ENCODE assay signal across 9 cellular contexts in the genomic region with DNA sequence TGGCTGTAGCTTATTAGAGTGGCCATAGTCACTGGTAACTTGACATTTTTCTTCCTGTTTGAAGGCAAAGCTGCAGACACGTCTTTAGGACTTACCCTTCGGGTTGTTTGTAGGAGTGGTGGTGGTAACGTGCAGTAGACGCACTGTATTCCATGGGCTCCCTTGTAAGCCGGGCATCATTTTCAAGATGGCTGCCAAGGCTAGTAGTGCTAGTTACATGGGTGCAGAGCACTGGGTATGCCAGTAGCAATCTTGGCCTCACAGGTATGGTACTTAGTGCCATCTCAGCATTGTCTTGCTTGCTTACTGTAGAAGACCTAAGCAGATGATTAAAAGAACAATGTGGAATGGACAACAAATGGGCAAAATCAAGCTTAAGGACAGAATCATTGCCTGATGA. TPM values are rescaled to one million over a fixed set of nuclear protein-coding genes. Genes with fewer than 3 reads are reported as not detected.
DNase-seq lines count a peak whose midpoint lies in the region; ATAC-seq and TF ChIP-seq lines count a peak whose summit lies in the region.
"Had no signal": no experiment of that assay in that cellular context is flagged by ENCODE, and none has a peak within 500 bp of the region (broad histone marks: within the 10 kb centered on the region; RNA-seq: fewer than 3 reads in every experiment).

No MANE protein-coding gene starts in this region.

- intact Hi-C loops in activated B cell treated with CpG ODN at 0.5 μM for 24 hours (cut with micrococcal nuclease) (loop anchor here (5.0 to 10.0 kb wide), 2 partner anchors 238 to 681 kb away; a partner anchor contains a TSS), posterior vena cava (cut with DNase I) (no loop called here)

- no peak for TF ChIP-seq CTCF in BE2C (IDR thresholded peaks at IDR 0.05; ENCODE audit: low read depth, low read length)
- TF ChIP-seq CTCF in activated B cell treated with CpG ODN at 0.5 μM for 24 hours (IDR thresholded peaks at IDR 0.05), result no peak
- TF ChIP-seq CTCF in foreskin fibroblast (IDR thresholded peaks at IDR 0.05; ENCODE audit: low read depth, low read length), result no peak

- H3K4me1 ChIP-seq in BE2C, result no peaks in the 10 kb centered on the region

- peaks cover 79% of the 10 kb centered on the region for H3K4me1 Mint-ChIP-seq in activated B cell treated with CpG ODN at 0.5 μM for 24 hours

- no peak for ATAC-seq in activated B cell treated with CpG ODN at 0.5 μM for 24 hours (ENCODE audit: low read depth)
- ATAC-seq: left colon had no signal

- H3K4me3 Mint-ChIP-seq in activated B cell treated with CpG ODN at 0.5 μM for 24 hours, result peak overlapping the region; percentile 91

- peak overlapping the region; percentile 87 for H3K27ac Mint-ChIP-seq in activated B cell treated with CpG ODN at 0.5 μM for 24 hours

- H3K27me3 Mint-ChIP-seq in activated B cell treated with CpG ODN at 0.5 μM for 24 hours, result no peaks in the 10 kb centered on the region

- H3K4me3 ChIP-seq in BE2C (ENCODE audit: low read depth, low read length) (peak overlapping the region; percentile 82), foreskin fibroblast (ENCODE audit: low read depth in 1 of 2, low read length in 2 of 2) (peak overlapping the region; percentile 66 to 75)

- H3K36me3 ChIP-seq in BE2C, result peaks cover 36% of the 10 kb centered on the region

- CTCF ChIA-PET in activated B cell treated with CpG ODN at 0.5 μM for 24 hours (lab: Charles Lee), result no interaction called here

- no peaks in the 10 kb centered on the region for H3K27me3 ChIP-seq in BE2C

- DNase-seq in BE2C (peak; percentile 22), HT-29 (ENCODE audit: low spot score) (peak; percentile 44), activated B cell treated with CpG ODN at 0.5 μM for 24 hours (no peak), foreskin fibroblast (peak in 1 of 2 donors; percentile 38), HPDE6-E6E7 (ENCODE audit: extremely low spot score) (no peak), posterior vena cava (ENCODE audit: low spot score) (no peak)
- DNase-seq in stimulated activated CD8-positive, alpha-beta memory T cell treated with anti-CD3 and anti-CD28 coated beads, Interleukin-4, amount 100 ng/mL, for 48 hours, result peak; percentile 47
- DNase-seq in stimulated activated naive CD4-positive, alpha-beta T cell treated with Interleukin-2 at 50 U/mL for 16 hours (lab: John Stamatoyannopoulos, UW), result no peak

- no peaks in the 10 kb centered on the region for H3K9me3 Mint-ChIP-seq in activated B cell treated with CpG ODN at 0.5 μM for 24 hours

- POLR2A ChIA-PET in activated B cell treated with CpG ODN at 0.5 μM for 24 hours (lab: Charles Lee), result interaction anchor here (0.8 to 4.8 kb wide), 5 partner anchors 10 to 350 kb away, joined by 4 to 82 read pairs (median 15); a partner anchor contains a TSS

- no peaks in the 10 kb centered on the region for H3K9me3 ChIP-seq in BE2C

- H3K36me3 Mint-ChIP-seq in activated B cell treated with CpG ODN at 0.5 μM for 24 hours (ENCODE audit: low read depth), result peaks cover 61% of the 10 kb centered on the region

RNA-seq across cellular contexts. Expression of a gene that starts 1.9 kb away (rescaled TPM):
- polyA plus RNA-seq in BE2C (2012; ENCODE audit: insufficient read depth, insufficient read length, low read depth), result 719 TPM
- 900 and 1,047 TPM in 2 replicates for total RNA-seq in HT-29 (2014; rRNA removed; shearing (Covaris generic))
- total RNA-seq in activated B cell treated with CpG ODN at 0.5 μM for 24 hours (609 and 693 TPM in 2 replicates), posterior vena cava (100 to 1,000 TPM; 596 to 706 TPM)

RNA-seq across cellular contexts. Expression of a gene that starts 25.9 kb away (rescaled TPM):
- polyA plus RNA-seq in BE2C (2012; ENCODE audit: insufficient read depth, insufficient read length, low read depth), result 42.6 TPM
- total RNA-seq in HT-29 (2014; rRNA removed; shearing (Covaris generic)), result 61.2 and 61.7 TPM in 2 replicates
- total RNA-seq in activated B cell treated with CpG ODN at 0.5 μM for 24 hours (64.1 and 65.1 TPM in 2 replicates), posterior vena cava (10 to 100 TPM; 13.2 to 21.7 TPM)

RNA-seq across cellular contexts. Expression of a gene that starts 55.9 kb away (rescaled TPM):
- polyA plus RNA-seq in BE2C (2012; ENCODE audit: insufficient read depth, insufficient read length, low read depth), result not detected
- not detected in 2 replicates for total RNA-seq in HT-29 (2014; rRNA removed; shearing (Covaris generic))
- total RNA-seq in activated B cell treated with CpG ODN at 0.5 μM for 24 hours (not detected in 2 replicates), posterior vena cava (not detected)
- total RNA-seq: left colon had no signal

Comparison
In these comparisons a context has a peak if more than half of its experiments do, and no peak if none do; other contexts are left out.
1. DNase-seq: peak in BE2C (single experiment), HT-29 (single experiment) and stimulated activated CD8-positive, alpha-beta memory T cell treated with anti-CD3 and anti-CD28 coated beads, Interleukin-4, amount 100 ng/mL, for 48 hours (single experiment); none in activated B cell treated with CpG ODN at 0.5 μM for 24 hours (single experiment), stimulated activated naive CD4-positive, alpha-beta T cell treated with Interleukin-2 at 50 U/mL for 16 hours (single experiment), HPDE6-E6E7 (single experiment) and posterior vena cava (single experiment).